13 cellular contexts compared by ENCODE assay signal in genomic region chr18:36786686-36787085, GRCh38. TPM values are rescaled to one million over a fixed set of nuclear protein-coding genes. Genes with fewer than 3 reads are reported as not detected.
A peak's percentile ranks its signal among the peaks of the same experiment; 100 is the strongest.
DNase-seq lines count a peak whose midpoint lies in the region; ATAC-seq and TF ChIP-seq lines count a peak whose summit lies in the region.
"Had no signal": no experiment of that assay in that cellular context is flagged by ENCODE, and none has a peak within 500 bp of the region (broad histone marks: within the 10 kb centered on the region; RNA-seq: fewer than 3 reads in every experiment).

No MANE protein-coding gene starts in this region.

- H3K27ac Mint-ChIP-seq in Caco-2 (ENCODE audit: unreplicated experiment), result no peak overlapping the region
- H3K27ac Mint-ChIP-seq: IgD-negative memory B cell; naive thymus-derived CD4-positive, alpha-beta T cell had no signal

- POLR2A ChIA-PET in Caco-2 (lab: Charles Lee), result no interaction called here

- CTCF ChIA-PET in Caco-2 (lab: Charles Lee), result no interaction called here

- TF ChIP-seq POLR2A in adrenal gland (IDR thresholded peaks at IDR 0.05) (no peak), prostate gland (IDR thresholded peaks at IDR 0.05) (no peak)

- H3K9me3 Mint-ChIP-seq in Caco-2 (ENCODE audit: unreplicated experiment), result no peaks in the 10 kb centered on the region

- no peak overlapping the region for H3K27ac ChIP-seq in adrenal gland
- H3K27ac ChIP-seq in prostate gland, result peak overlapping the region in 1 of 2 donors; percentile 21

- H3K36me3 Mint-ChIP-seq in Caco-2 (ENCODE audit: insufficient read depth, unreplicated experiment), result no peaks in the 10 kb centered on the region

- intact Hi-C loops in Caco-2 (cut with micrococcal nuclease; ENCODE audit: unreplicated experiment), result no loop called here
- intact Hi-C loops in adrenal gland (cut with DNase I), result no loop called here
- intact Hi-C loops in Right ventricle myocardium superior (cut with DNase I), result no loop called here
- intact Hi-C loops in prostate gland (cut with DNase I), result no loop called here

- H3K9me3 ChIP-seq in Caco-2 (no peaks in the 10 kb centered on the region), adrenal gland (replicated peaks in 1 of 3) (no peaks in the 10 kb centered on the region), prostate gland (no peaks in the 10 kb centered on the region)

- 67 to 85% (median 76%) methylated on average over 4 of the region's 4 CpGs for whole genome bisulfite sequencing in adrenal gland, 4 donors
- WGBS in prostate gland, result 58% methylated on average over 4 of the region's 4 CpGs

- TF ChIP-seq CTCF in Caco-2 (IDR thresholded peaks at IDR 0.05; ENCODE audit: insufficient read depth in 1 of 2, low read depth in 1 of 2, low read length in 1 of 2, severe bottlenecking in 1 of 2, unreplicated experiment in 1 of 2) (no peak), adrenal gland (IDR thresholded peaks at IDR 0.05) (no peak), prostate gland (IDR thresholded peaks at IDR 0.05) (no peak)

- no peak overlapping the region for H3K4me3 Mint-ChIP-seq in Caco-2 (ENCODE audit: unreplicated experiment)
- H3K4me3 Mint-ChIP-seq: IgD-negative memory B cell; naive thymus-derived CD4-positive, alpha-beta T cell had no signal

- peak; percentile 89 for ATAC-seq in Right ventricle myocardium superior (ENCODE audit: poor library complexity)
- ATAC-seq: naive thymus-derived CD4-positive, alpha-beta T cell had no signal

- H3K27me3 Mint-ChIP-seq in Caco-2 (ENCODE audit: insufficient read depth, unreplicated experiment), result no peaks in the 10 kb centered on the region
- H3K27me3 Mint-ChIP-seq: IgD-negative memory B cell; naive thymus-derived CD4-positive, alpha-beta T cell had no signal

- H3K27me3 ChIP-seq in Caco-2 (replicated peaks; ENCODE audit: control insufficient read depth, insufficient read depth, low read length) (no peaks in the 10 kb centered on the region), adrenal gland (no peaks in the 10 kb centered on the region), prostate gland (replicated peaks; ENCODE audit: insufficient read depth) (no peaks in the 10 kb centered on the region)

- no peaks in the 10 kb centered on the region for H3K4me1 Mint-ChIP-seq in Caco-2 (ENCODE audit: low read depth, unreplicated experiment)

- BruUV-seq in Caco-2 (replicated peaks; lab: Mats Ljungman, UMichigan), result no TSS peak

- H3K4me3 ChIP-seq in Caco-2 (ENCODE audit: low read depth, low read length) (no peak overlapping the region), adrenal gland (no peak overlapping the region), prostate gland (no peak overlapping the region)

- DNase-seq in Caco-2 (peak; percentile 5 to 32), adrenal gland (peak in 5 of 7 donors; percentile 25 to 43 (median 39)), Right ventricle myocardium superior (peak; percentile 80), prostate gland (ENCODE audit: low spot score) (peak; percentile 15), NCI-H2107 treated with DMSO at 0.1 percent for 48 hours (lab: John Stamatoyannopoulos, UW; ENCODE audit: unreplicated experiment) (no peak), NCI-H1436 (lab: John Stamatoyannopoulos, UW) (no peak), D341Med (ENCODE audit: low spot score) (no peak)
- no peak for DNase-seq in stimulated activated naive CD4-positive, alpha-beta T cell (lab: John Stamatoyannopoulos, UW)
- DNase-seq: activated effector memory CD4-positive, alpha-beta T cell treated with anti-CD3 and anti-CD28 coated beads, Interleukin-2, amount 50 U/mL, for 16 hours; COR-L47; naive thymus-derived CD4-positive, alpha-beta T cell; T1000 had no signal

- no peaks in the 10 kb centered on the region for H3K36me3 ChIP-seq in Caco-2 (ENCODE audit: control insufficient read depth, insufficient read depth, low read length)
- no peaks in the 10 kb centered on the region for H3K36me3 ChIP-seq in adrenal gland (replicated peaks in 1 of 2)
- no peaks in the 10 kb centered on the region for H3K36me3 ChIP-seq in prostate gland

- H3K4me1 ChIP-seq in Caco-2 (no peaks in the 10 kb centered on the region), adrenal gland (replicated peaks in 1 of 2) (no peaks in the 10 kb centered on the region), prostate gland (replicated peaks) (no peaks in the 10 kb centered on the region)

RNA-seq across cellular contexts. Expression of gene TPGS2, which starts 42.1 kb away (rescaled TPM):
- 40.7 and 49.7 TPM in 2 replicates for total RNA-seq in Caco-2 (2022)
- total RNA-seq in adrenal gland, result 100 to 1,000 TPM in 3 of 8 donors, 10 to 100 TPM in 5; 56.2 to 247 (median 91.7) TPM
- 100 to 1,000 TPM in 1 of 3 donors, 10 to 100 TPM in 2; 35.3 to 134 (median 36.6) TPM for polyA plus RNA-seq in adrenal gland
- 24.6 TPM for total RNA-seq in Right ventricle myocardium superior
- total RNA-seq in prostate gland, result 100 to 1,000 TPM; 128 to 157 TPM

RNA-seq across cellular contexts. Expression of gene KIAA1328, which starts 42.2 kb away (rescaled TPM):
- total RNA-seq in Caco-2 (2022) (3.9 and 4.9 TPM in 2 replicates), adrenal gland (10 to 100 TPM in 3 of 8 donors, 1 to 10 TPM in 5; 5.3 to 20.5 (median 7.7) TPM), Right ventricle myocardium superior (3.6 TPM), prostate gland (10 to 100 TPM in 1 of 2 donors, 1 to 10 TPM in 1; 8.7 to 13.7 TPM)
- polyA plus RNA-seq in adrenal gland, result 1 to 10 TPM; 2.5 to 4.5 (median 4.4) TPM

Comparison
In these comparisons a context has a peak if more than half of its experiments do, and no peak if none do; other contexts are left out.
1. DNase-seq: peak in Caco-2 (2 of 2), adrenal gland (5 of 7), Right ventricle myocardium superior (single experiment) and prostate gland (single experiment); none in NCI-H2107 treated with DMSO at 0.1 percent for 48 hours (single experiment), NCI-H1436 (single experiment), stimulated activated naive CD4-positive, alpha-beta T cell (0 of 6) and D341Med (single experiment).